ENCODE assay signal across 9 cellular contexts in genomic region chr13:51803018-51803417, GRCh38. TPM values are rescaled to one million over a fixed set of nuclear protein-coding genes. Genes with fewer than 3 reads are reported as not detected.
DNase-seq lines count a peak whose midpoint lies in the region; ATAC-seq, FAIRE-seq and TF ChIP-seq lines count a peak whose summit lies in the region.
"Had no signal": no experiment of that assay in that cellular context is flagged by ENCODE, and none has a peak within 500 bp of the region (broad histone marks: within the 10 kb centered on the region; RNA-seq: fewer than 3 reads in every experiment).

No MANE protein-coding gene starts in this region.

- no peaks in the 10 kb centered on the region for H4K20me1 ChIP-seq in MM.1S (ENCODE audit: insufficient read depth, low read length)

- ATAC-seq in natural killer cell (no peak), GM21576 (IDR thresholded peaks at IDR 0.05; ENCODE audit: unreplicated experiment) (no peak), GM18873 (IDR thresholded peaks at IDR 0.05; ENCODE audit: low FRiP score, unreplicated experiment) (no peak)

- FAIRE-seq in GM19239 (lab: Jason Lieb, UNC) = no peak

- H2AFZ ChIP-seq in MM.1S (ENCODE audit: low read length) = peak overlapping the region; percentile 81; the same call in 1 of the 2 replicates

- H3F3A ChIP-seq in MM.1S (ENCODE audit: insufficient read depth, low read length) = no peaks in the 10 kb centered on the region

- peak; percentile 69 for DNase-seq in COLO668 (lab: John Stamatoyannopoulos, UW; ENCODE audit: unreplicated experiment)
- DNase-seq in MM.1S = no peak
- DNase-seq in natural killer cell = no peak
- DNase-seq in GM19239 (ENCODE audit: insufficient read length, low spot score) = no peak
- DNase-seq in HT-29 (ENCODE audit: low spot score) = no peak

- H3K27me3 ChIP-seq in MM.1S (replicated peaks; ENCODE audit: insufficient read depth, low read length) = no peaks in the 10 kb centered on the region
- no peaks in the 10 kb centered on the region for H3K27me3 ChIP-seq in ectodermal cell (ENCODE audit: control insufficient read depth, insufficient read depth, low read length, poor library complexity, severe bottlenecking)

- H3K36me3 ChIP-seq in MM.1S (replicated peaks; ENCODE audit: insufficient read depth, low read length) (no peaks in the 10 kb centered on the region), ectodermal cell (ENCODE audit: control insufficient read depth, insufficient read depth, low read length) (no peaks in the 10 kb centered on the region)

- H3K4me1 ChIP-seq in MM.1S (ENCODE audit: low read length) (peaks cover 16% of the 10 kb centered on the region), ectodermal cell (ENCODE audit: control insufficient read depth, insufficient read depth, low read length) (peaks cover 25% of the 10 kb centered on the region)

- H3K27ac ChIP-seq in MM.1S (ENCODE audit: low read length) (peak overlapping the region; percentile 61; the same call in 1 of the 2 replicates), ectodermal cell (ENCODE audit: insufficient read depth, low read depth, low read length, poor library complexity, severe bottlenecking) (peak overlapping the region; percentile 90)

- peak overlapping the region; percentile 66; the same call in 1 of the 2 replicates for H3K9ac ChIP-seq in MM.1S (ENCODE audit: low read length)

- TF ChIP-seq CTCF in MM.1S (IDR thresholded peaks at IDR 0.05; ENCODE audit: low read length) (no peak), natural killer cell (IDR thresholded peaks at IDR 0.05) (no peak)

- H3K9me3 Mint-ChIP-seq in natural killer cell = no peaks in the 10 kb centered on the region

- peaks cover 34 to 35% of the 10 kb centered on the region in 2 donors for H3K4me1 Mint-ChIP-seq in natural killer cell

- peak overlapping the region; percentile 94 for H3K4me3 Mint-ChIP-seq in natural killer cell

- H3K27ac Mint-ChIP-seq in natural killer cell = peak overlapping the region; percentile 91 to 99

- peaks cover 0 to 8% of the 10 kb centered on the region in 2 donors for H3K27me3 Mint-ChIP-seq in natural killer cell (ENCODE audit: low read depth in 2 of 2)

- H3K79me2 ChIP-seq in MM.1S (ENCODE audit: low read length) = no peaks in the 10 kb centered on the region

- H3K4me2 ChIP-seq in MM.1S (ENCODE audit: low read depth, low read length) = peak overlapping the region; percentile 92

- H3K9me3 ChIP-seq in MM.1S (replicated peaks; ENCODE audit: insufficient read depth, low read length) (no peaks in the 10 kb centered on the region), ectodermal cell (ENCODE audit: control insufficient read depth, low read length) (no peaks in the 10 kb centered on the region)

- no peaks in the 10 kb centered on the region for H3K36me3 Mint-ChIP-seq in natural killer cell

- H3K4me3 ChIP-seq in MM.1S (ENCODE audit: low read length) (peak overlapping the region; percentile 74), ectodermal cell (ENCODE audit: insufficient read depth, low read depth, low read length) (peak overlapping the region; percentile 78)

- H3K9me2 ChIP-seq in MM.1S (replicated peaks; ENCODE audit: insufficient read depth, low read length) = no peaks in the 10 kb centered on the region

- WGBS in ectodermal cell, 2 experiments = 53% methylated on average over 5 of the region's 5 CpGs

- intact Hi-C loops in natural killer cell (cut with micrococcal nuclease) = loop anchor here (1.0 to 5.0 kb wide), 8 partner anchors 39 to 1866 kb away; partner anchors contain the start of genes ALG11, CKAP2, INTS6 and SPRYD7

RNA-seq across cellular contexts. Expression of gene DHRS12, which starts 0.9 kb away (rescaled TPM):
- 18.8 TPM for polyA plus RNA-seq in ectodermal cell (2013, experiment 1 of 4)
- polyA plus RNA-seq in ectodermal cell (2013, experiment 2 of 4) = 23.0 TPM
- polyA plus RNA-seq in ectodermal cell (2013, experiment 3 of 4) = 18.3 TPM
- polyA plus RNA-seq in ectodermal cell (2013, experiment 4 of 4) = 23.8 TPM
- total RNA-seq in natural killer cell = 10 to 100 TPM in 2 of 3 donors, 1 to 10 TPM in 1; 7.0 to 11.7 (median 10.4) TPM
- 8.0 and 9.8 TPM in 2 replicates for total RNA-seq in HT-29 (2014; rRNA removed; shearing (Covaris generic))

RNA-seq across cellular contexts. Expression of gene TMEM272, which starts 42.0 kb away (rescaled TPM):
- polyA plus RNA-seq in ectodermal cell (2013, experiment 1 of 4) = 0.13 TPM
- polyA plus RNA-seq in ectodermal cell (2013, experiment 2 of 4) = not detected
- polyA plus RNA-seq in ectodermal cell (2013, experiment 3 of 4) = not detected
- polyA plus RNA-seq in ectodermal cell (2013, experiment 4 of 4) = 0.12 TPM
- total RNA-seq in natural killer cell = under 1 TPM in 1 of 3 donors, not detected in 2; 0.08 TPM
- total RNA-seq in HT-29 (2014; rRNA removed; shearing (Covaris generic)) = not detected in 2 replicates
- total RNA-seq: LHCN-M2 had no signal

RNA-seq across cellular contexts. Expression of gene CCDC70, which starts 58.8 kb away (rescaled TPM):
- not detected for polyA plus RNA-seq in ectodermal cell (2013, experiment 1 of 4)
- polyA plus RNA-seq in ectodermal cell (2013, experiment 2 of 4) = not detected
- not detected for polyA plus RNA-seq in ectodermal cell (2013, experiment 3 of 4)
- polyA plus RNA-seq in ectodermal cell (2013, experiment 4 of 4) = not detected
- total RNA-seq in natural killer cell = not detected
- not detected in 2 replicates for total RNA-seq in HT-29 (2014; rRNA removed; shearing (Covaris generic))
- total RNA-seq: LHCN-M2 had no signal
